Comparison of ENCODE assay signal across 1 cellular context in the genomic region with DNA sequence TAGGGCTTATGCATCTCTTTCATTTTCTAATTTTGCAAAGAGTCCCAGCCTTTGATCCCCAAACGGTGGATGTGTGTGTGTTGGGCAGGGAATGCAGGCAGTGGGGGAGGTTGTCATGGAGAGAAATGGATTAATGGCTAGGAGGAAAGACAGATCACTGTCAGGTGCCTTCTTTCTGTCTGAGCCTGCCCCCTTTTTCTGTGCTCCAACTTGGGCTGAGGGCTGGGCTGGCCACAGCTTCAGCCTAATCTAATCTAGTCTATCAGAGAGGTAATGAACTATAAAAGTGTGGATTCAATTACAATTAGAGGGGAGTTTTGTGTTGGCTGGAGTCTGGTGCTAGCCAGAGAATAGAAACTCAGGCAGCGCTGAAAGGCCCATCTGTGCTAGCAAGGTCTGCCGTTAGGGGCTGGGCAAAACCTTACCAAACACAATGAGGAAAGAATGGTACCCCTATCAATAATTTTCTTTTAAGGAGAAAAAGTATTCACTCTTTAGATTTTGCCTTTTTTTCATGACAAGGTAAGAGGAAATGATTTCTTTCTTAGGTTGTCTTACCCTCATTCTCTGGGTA.
TF ChIP-seq lines count a peak whose summit lies in the region.

No MANE protein-coding gene starts in this region.

TF ChIP-seq in GM12878, 131 proteins besides CTCF, POLR2A, EP300 and RAD21:
- TF ChIP-seq SMARCA5 (IDR thresholded peaks at IDR 0.05) (no peak), STAT1 (conservative IDR thresholded peaks at IDR 0.05) (no peak), YBX1 (IDR thresholded peaks at IDR 0.05) (no peak), BMI1 (IDR thresholded peaks at IDR 0.05; ENCODE audit: borderline replicate concordance) (no peak), KAT2A (conservative IDR thresholded peaks at IDR 0.05; ENCODE audit: control insufficient read depth, low read depth, low read length) (no peak), ZNF622 (IDR thresholded peaks at IDR 0.05) (no peak), BCL11A (IDR thresholded peaks at IDR 0.05; ENCODE audit: low read depth, low read length) (no peak), PRDM15 (CRISPR knock-in tag; IDR thresholded peaks at IDR 0.05) (no peak), TAF1 (IDR thresholded peaks at IDR 0.05; ENCODE audit: borderline replicate concordance, low read depth, low read length) (no peak), CREB1 (IDR thresholded peaks at IDR 0.05; ENCODE audit: low read depth) (no peak), IKZF2 (IDR thresholded peaks at IDR 0.05) (no peak), NKRF (conservative IDR thresholded peaks at IDR 0.05) (no peak), PML (IDR thresholded peaks at IDR 0.05; ENCODE audit: low read length) (no peak), MXI1 (IDR thresholded peaks at IDR 0.05; ENCODE audit: low read depth, low read length) (no peak), CHD4 (IDR thresholded peaks at IDR 0.05) (no peak), ETV6 (conservative IDR thresholded peaks at IDR 0.05 in 1 of 2, IDR thresholded peaks at IDR 0.05 in 1 of 2; ENCODE audit: borderline replicate concordance in 1 of 2, low read depth in 1 of 2) (no peak), PAX5 (IDR thresholded peaks at IDR 0.05; ENCODE audit: borderline replicate concordance, low read depth, low read length) (no peak), NFXL1 (IDR thresholded peaks at IDR 0.05; ENCODE audit: borderline replicate concordance) (no peak), KDM1A (IDR thresholded peaks at IDR 0.05; ENCODE audit: borderline replicate concordance) (no peak)
- TF ChIP-seq, protein P1, sequence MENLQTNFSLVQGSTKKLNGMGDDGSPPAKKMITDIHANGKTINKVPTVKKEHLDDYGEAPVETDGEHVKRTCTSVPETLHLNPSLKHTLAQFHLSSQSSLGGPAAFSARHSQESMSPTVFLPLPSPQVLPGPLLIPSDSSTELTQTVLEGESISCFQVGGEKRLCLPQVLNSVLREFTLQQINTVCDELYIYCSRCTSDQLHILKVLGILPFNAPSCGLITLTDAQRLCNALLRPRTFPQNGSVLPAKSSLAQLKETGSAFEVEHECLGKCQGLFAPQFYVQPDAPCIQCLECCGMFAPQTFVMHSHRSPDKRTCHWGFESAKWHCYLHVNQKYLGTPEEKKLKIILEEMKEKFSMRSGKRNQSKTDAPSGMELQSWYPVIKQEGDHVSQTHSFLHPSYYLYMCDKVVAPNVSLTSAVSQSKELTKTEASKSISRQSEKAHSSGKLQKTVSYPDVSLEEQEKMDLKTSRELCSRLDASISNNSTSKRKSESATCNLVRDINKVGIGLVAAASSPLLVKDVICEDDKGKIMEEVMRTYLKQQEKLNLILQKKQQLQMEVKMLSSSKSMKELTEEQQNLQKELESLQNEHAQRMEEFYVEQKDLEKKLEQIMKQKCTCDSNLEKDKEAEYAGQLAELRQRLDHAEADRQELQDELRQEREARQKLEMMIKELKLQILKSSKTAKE (IDR thresholded peaks at IDR 0.05; ENCODE audit: low read depth, poor library complexity, severe bottlenecking): no peak
